ENCODE assay signal across 1 cellular context in the genomic region with DNA sequence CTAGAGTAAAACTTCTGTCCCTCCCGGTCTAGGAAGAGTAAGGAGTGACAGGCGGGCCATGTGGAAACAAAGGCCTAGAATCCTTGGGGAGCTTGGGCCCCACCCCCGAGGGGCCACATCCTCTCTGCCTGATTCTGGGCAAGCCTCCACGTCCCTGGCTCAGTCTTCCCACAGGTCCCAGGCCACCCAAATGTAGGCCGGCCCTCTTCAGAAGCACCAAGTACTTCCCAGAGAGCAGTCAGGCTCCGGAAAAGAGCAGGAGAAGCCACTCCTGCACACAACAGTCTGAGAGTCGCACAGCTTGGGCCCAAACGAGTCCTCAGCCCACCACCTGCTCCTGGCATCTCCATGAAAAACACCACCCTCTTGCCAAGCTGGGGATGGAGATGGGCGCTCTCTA.
TF ChIP-seq lines count a peak whose summit lies in the region.

No MANE protein-coding gene starts in this region.

TF ChIP-seq in IMR-90, 13 proteins besides CTCF, POLR2A, EP300 and RAD21:
- no peak for TF ChIP-seq RFX5 (IDR thresholded peaks at IDR 0.05; ENCODE audit: low read depth, low read length)
- no peak for TF ChIP-seq RCOR1 (IDR thresholded peaks at IDR 0.05; ENCODE audit: insufficient replicate concordance, low read length)
- TF ChIP-seq NFE2L2 (IDR thresholded peaks at IDR 0.05; ENCODE audit: low read depth, low read length), result no peak
- TF ChIP-seq CEBPB (IDR thresholded peaks at IDR 0.05; ENCODE audit: low read depth, low read length), result no peak
- no peak for TF ChIP-seq BHLHE40 (IDR thresholded peaks at IDR 0.05; ENCODE audit: low read depth, low read length)
- no peak for TF ChIP-seq MAZ (IDR thresholded peaks at IDR 0.05; ENCODE audit: borderline replicate concordance, low read depth, low read length)
- TF ChIP-seq SMC3 (IDR thresholded peaks at IDR 0.05; ENCODE audit: low read depth, low read length), result no peak
- TF ChIP-seq MAFK (IDR thresholded peaks at IDR 0.05; ENCODE audit: low read depth, low read length), result no peak
- TF ChIP-seq CHD1 (IDR thresholded peaks at IDR 0.05; ENCODE audit: low read depth, low read length), result no peak
- no peak for TF ChIP-seq MXI1 (IDR thresholded peaks at IDR 0.05; ENCODE audit: borderline replicate concordance, low read depth, low read length)
- TF ChIP-seq, protein P1, sequence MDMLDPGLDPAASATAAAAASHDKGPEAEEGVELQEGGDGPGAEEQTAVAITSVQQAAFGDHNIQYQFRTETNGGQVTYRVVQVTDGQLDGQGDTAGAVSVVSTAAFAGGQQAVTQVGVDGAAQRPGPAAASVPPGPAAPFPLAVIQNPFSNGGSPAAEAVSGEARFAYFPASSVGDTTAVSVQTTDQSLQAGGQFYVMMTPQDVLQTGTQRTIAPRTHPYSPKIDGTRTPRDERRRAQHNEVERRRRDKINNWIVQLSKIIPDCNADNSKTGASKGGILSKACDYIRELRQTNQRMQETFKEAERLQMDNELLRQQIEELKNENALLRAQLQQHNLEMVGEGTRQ (IDR thresholded peaks at IDR 0.05; ENCODE audit: low read depth, low read length), result no peak
- TF ChIP-seq, protein P2, sequence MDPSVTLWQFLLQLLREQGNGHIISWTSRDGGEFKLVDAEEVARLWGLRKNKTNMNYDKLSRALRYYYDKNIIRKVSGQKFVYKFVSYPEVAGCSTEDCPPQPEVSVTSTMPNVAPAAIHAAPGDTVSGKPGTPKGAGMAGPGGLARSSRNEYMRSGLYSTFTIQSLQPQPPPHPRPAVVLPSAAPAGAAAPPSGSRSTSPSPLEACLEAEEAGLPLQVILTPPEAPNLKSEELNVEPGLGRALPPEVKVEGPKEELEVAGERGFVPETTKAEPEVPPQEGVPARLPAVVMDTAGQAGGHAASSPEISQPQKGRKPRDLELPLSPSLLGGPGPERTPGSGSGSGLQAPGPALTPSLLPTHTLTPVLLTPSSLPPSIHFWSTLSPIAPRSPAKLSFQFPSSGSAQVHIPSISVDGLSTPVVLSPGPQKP (IDR thresholded peaks at IDR 0.05; ENCODE audit: borderline replicate concordance, low read depth, low read length), result no peak
- TF ChIP-seq FOS (IDR thresholded peaks at IDR 0.05; ENCODE audit: low read depth, low read length), result no peak
